Comparison of ENCODE assay signal across 8 cellular contexts in genomic region chr3:184186902-184187207, GRCh38. TPM values are rescaled to one million over a fixed set of nuclear protein-coding genes. Genes with fewer than 3 reads are reported as not detected.
DNase-seq lines count a peak whose midpoint lies in the region; ATAC-seq and TF ChIP-seq lines count a peak whose summit lies in the region.

No MANE protein-coding gene starts in this region.

- POLR2A ChIA-PET in Panc1 (lab: Charles Lee): no interaction called here

- H3K4me3 ChIP-seq in Panc1 (ENCODE audit: low read depth in 2 of 2, low read length in 2 of 2) (peak overlapping the region; percentile 88 to 91), esophagus (ENCODE audit: low read depth in 1 of 2, low read length in 2 of 2) (peak overlapping the region; percentile 88 to 96), trophoblast cell (ENCODE audit: low read depth, low read length) (peak overlapping the region; percentile 98)

- H3K4ac ChIP-seq in trophoblast cell (ENCODE audit: low read depth, low read length): peak overlapping the region; percentile 71

- no peak overlapping the region for H2BK120ac ChIP-seq in trophoblast cell (ENCODE audit: insufficient read depth, low read length, poor library complexity)

- no peak for ATAC-seq in Panc1
- no peak for ATAC-seq in HG03565 (IDR thresholded peaks at IDR 0.05; ENCODE audit: unreplicated experiment)
- no peak for ATAC-seq in left colon
- ATAC-seq in GM21737 (IDR thresholded peaks at IDR 0.05; ENCODE audit: unreplicated experiment): no peak

- H3K23ac ChIP-seq in trophoblast cell (ENCODE audit: low read length): no peak overlapping the region

- H3K4me1 ChIP-seq in ES-I3 (ENCODE audit: insufficient read depth, low read length): peaks cover 10% of the 10 kb centered on the region
- peaks cover 15% of the 10 kb centered on the region for H3K4me1 ChIP-seq in Panc1 (ENCODE audit: control insufficient read depth, insufficient read depth, low read length)
- peaks cover 0 to 14% of the 10 kb centered on the region in 2 donors for H3K4me1 ChIP-seq in esophagus (ENCODE audit: control insufficient read depth in 2 of 2, insufficient read depth in 2 of 2, low read length in 1 of 2)
- peaks cover 0 to 7% of the 10 kb centered on the region in 2 experiments for H3K4me1 ChIP-seq in trophoblast cell (ENCODE audit: control insufficient read depth in 1 of 2, insufficient read depth in 2 of 2, low read length in 2 of 2)

- no peak overlapping the region for H4K8ac ChIP-seq in trophoblast cell (ENCODE audit: low read depth, low read length)

- DNase-seq in Panc1 (ENCODE audit: low read depth, low spot score) (no peak), trophoblast cell (no peak), hypothalamus (lab: John Stamatoyannopoulos, UW) (no peak), left colon (no peak)

- H3K36me3 ChIP-seq in ES-I3 (ENCODE audit: insufficient read depth, low read length): peaks cover 24% of the 10 kb centered on the region
- H3K36me3 ChIP-seq in Panc1 (ENCODE audit: control insufficient read depth, insufficient read depth, low read length): peaks cover 33% of the 10 kb centered on the region
- peaks cover 34 to 48% of the 10 kb centered on the region in 2 donors for H3K36me3 ChIP-seq in esophagus (ENCODE audit: control insufficient read depth in 2 of 2, insufficient read depth in 2 of 2, low read length in 1 of 2)
- H3K36me3 ChIP-seq in trophoblast cell (ENCODE audit: control insufficient read depth in 1 of 2, insufficient read depth in 2 of 2, low read length in 2 of 2): peaks cover 49 to 59% of the 10 kb centered on the region in 2 experiments

- H3K14ac ChIP-seq in trophoblast cell (ENCODE audit: low read length): no peak overlapping the region

- H4K12ac ChIP-seq in trophoblast cell (ENCODE audit: low read depth, low read length): no peak overlapping the region

- no peak for TF ChIP-seq CTCF in Panc1 (IDR thresholded peaks at IDR 0.05)

- H3K79me1 ChIP-seq in trophoblast cell (ENCODE audit: low read length): peaks cover 10% of the 10 kb centered on the region

- peaks cover 11% of the 10 kb centered on the region for H3K79me2 ChIP-seq in trophoblast cell (ENCODE audit: control insufficient read depth, insufficient read depth, low read length, poor library complexity)

- TSS peak; percentile 73 for BruUV-seq in Panc1 (replicated peaks; lab: Mats Ljungman, UMichigan)

- CTCF ChIA-PET in Panc1 (lab: Charles Lee): no interaction called here

- H3K27ac ChIP-seq in Panc1 (ENCODE audit: low read length) (peak overlapping the region; percentile 92), esophagus (ENCODE audit: low read depth in 2 of 2, low read length in 1 of 2) (peak overlapping the region; percentile 80 to 94), trophoblast cell (ENCODE audit: low read depth, low read length) (no peak overlapping the region)

- no peak overlapping the region for H4K91ac ChIP-seq in trophoblast cell (ENCODE audit: low read depth, low read length)

- intact Hi-C loops in Panc1 (cut with micrococcal nuclease; ENCODE audit: unreplicated experiment): no loop called here
- intact Hi-C loops in left colon (cut with DNase I, micrococcal nuclease): no loop called here

- H3K9ac ChIP-seq in ES-I3 (ENCODE audit: low read depth, low read length) (peak overlapping the region; percentile 88), trophoblast cell (ENCODE audit: low read length) (peak overlapping the region; percentile 97)

- H3K9me3 ChIP-seq in ES-I3 (ENCODE audit: control insufficient read depth, insufficient read depth, low read length) (no peaks in the 10 kb centered on the region), Panc1 (ENCODE audit: control insufficient read depth, insufficient read depth, low read depth, low read length) (no peaks in the 10 kb centered on the region), esophagus (ENCODE audit: control insufficient read depth in 2 of 2, insufficient read depth in 1 of 2, low read depth in 1 of 2, low read length in 1 of 2) (no peaks in the 10 kb centered on the region), trophoblast cell (ENCODE audit: insufficient read depth, low read depth, low read length) (peaks cover 3% of the 10 kb centered on the region)

- no peak overlapping the region for H2BK12ac ChIP-seq in trophoblast cell (ENCODE audit: low read length)

- H2AFZ ChIP-seq in trophoblast cell (ENCODE audit: insufficient read depth, low read length, poor library complexity): no peak overlapping the region

- WGBS in esophagus, 2 donors: 9 to 11% methylated on average over 3 of the region's 3 CpGs
- no CpG with 5 or more reads among the region's 3 CpGs for WGBS in trophoblast cell (ENCODE audit: extremely low coverage, insufficient coverage, insufficient read length)

- no peak overlapping the region for H2AK5ac ChIP-seq in trophoblast cell (ENCODE audit: low read length)

- no peak overlapping the region for H3K18ac ChIP-seq in trophoblast cell (ENCODE audit: low read length)

- in situ Hi-C loops in Panc1 (cut with HindIII; ENCODE audit: low pct_unique_long_range_greater_than_20kb, low sequenced_read_pairs): no loop called here

- H2BK5ac ChIP-seq in trophoblast cell (ENCODE audit: low read depth, low read length, poor library complexity): no peak overlapping the region

- H3K4me2 ChIP-seq in trophoblast cell (ENCODE audit: low read length): peak overlapping the region; percentile 87

- H3K27me3 ChIP-seq in Panc1 (ENCODE audit: control insufficient read depth, insufficient read depth, low read length): no peaks in the 10 kb centered on the region
- H3K27me3 ChIP-seq in esophagus (ENCODE audit: control insufficient read depth in 1 of 2, insufficient read depth in 2 of 2, low read length in 2 of 2): no peaks in the 10 kb centered on the region
- no peaks in the 10 kb centered on the region for H3K27me3 ChIP-seq in trophoblast cell (ENCODE audit: insufficient read depth, low read length)

RNA-seq across cellular contexts. Expression of gene ABCF3, which starts 0.9 kb away (rescaled TPM):
- total RNA-seq in Panc1 (2021; ENCODE audit: unreplicated experiment) (101 TPM), left colon (10 to 100 TPM; 56.1 to 69.2 TPM)
- polyA plus RNA-seq in Panc1 (2012; ENCODE audit: insufficient read length): 94.9 TPM
- 10 to 100 TPM; 42.3 to 42.4 TPM for polyA plus RNA-seq in esophagus
- 31.9 and 32.0 TPM in 2 replicates for polyA plus RNA-seq in trophoblast cell (2013)

RNA-seq across cellular contexts. Expression of gene AP2M1, which starts 12.2 kb away (rescaled TPM):
- 335 TPM for total RNA-seq in Panc1 (2021; ENCODE audit: unreplicated experiment)
- polyA plus RNA-seq in Panc1 (2012; ENCODE audit: insufficient read length): 391 TPM
- 100 to 1,000 TPM in 1 of 2 donors, 10 to 100 TPM in 1; 94.2 to 210 TPM for polyA plus RNA-seq in esophagus
- polyA plus RNA-seq in trophoblast cell (2013): 392 and 402 TPM in 2 replicates
- total RNA-seq in left colon: 100 to 1,000 TPM; 211 to 219 TPM

RNA-seq across cellular contexts. Expression of gene DVL3, which starts 31.7 kb away (rescaled TPM):
- 97.2 TPM for total RNA-seq in Panc1 (2021; ENCODE audit: unreplicated experiment)
- 94.3 TPM for polyA plus RNA-seq in Panc1 (2012; ENCODE audit: insufficient read length)
- polyA plus RNA-seq in esophagus: 10 to 100 TPM; 27.2 to 31.6 TPM
- polyA plus RNA-seq in trophoblast cell (2013): 158 and 169 TPM in 2 replicates
- total RNA-seq in left colon: 10 to 100 TPM; 63.2 to 66.3 TPM

RNA-seq across cellular contexts. Expression of gene VWA5B2, which starts 42.5 kb away (rescaled TPM):
- total RNA-seq in Panc1 (2021; ENCODE audit: unreplicated experiment) (0.28 TPM), left colon (1 to 10 TPM; 2.2 to 3.3 TPM)
- 0.58 TPM for polyA plus RNA-seq in Panc1 (2012; ENCODE audit: insufficient read length)
- under 1 TPM; 0.02 to 0.04 TPM for polyA plus RNA-seq in esophagus
- polyA plus RNA-seq in trophoblast cell (2013): 0.01 TPM in 2 replicates

RNA-seq across cellular contexts. Expression of gene EIF2B5, which starts 51.7 kb away (rescaled TPM):
- total RNA-seq in Panc1 (2021; ENCODE audit: unreplicated experiment): 60.2 TPM
- 47.6 TPM for polyA plus RNA-seq in Panc1 (2012; ENCODE audit: insufficient read length)
- 10 to 100 TPM; 31.0 to 37.7 TPM for polyA plus RNA-seq in esophagus
- polyA plus RNA-seq in trophoblast cell (2013): 29.4 and 31.2 TPM in 2 replicates
- total RNA-seq in left colon: 10 to 100 TPM; 32.6 to 40.8 TPM
